Comparison of ENCODE assay signal across 21 cellular contexts in genomic region chrX:17033225-17033624, GRCh38.
DNase-seq lines count a peak whose midpoint lies in the region; ATAC-seq, FAIRE-seq and TF ChIP-seq lines count a peak whose summit lies in the region.
"Had no signal": no experiment of that assay in that cellular context is flagged by ENCODE, and none has a peak within 500 bp of the region (broad histone marks: within the 10 kb centered on the region; RNA-seq: fewer than 3 reads in every experiment).

No MANE protein-coding gene starts in this region.

- H3K79me2 ChIP-seq in HepG2 (ENCODE audit: insufficient read depth, low read length), result no peaks in the 10 kb centered on the region

- no peak overlapping the region for H3K9ac ChIP-seq in HepG2 (ENCODE audit: insufficient read depth, low read depth, low read length)
- H3K9ac ChIP-seq: BLaER1 had no signal

- no peaks in the 10 kb centered on the region for H3K36me3 ChIP-seq in bronchial epithelial cell (ENCODE audit: control insufficient read depth, insufficient read depth, low read length)
- no peaks in the 10 kb centered on the region for H3K36me3 ChIP-seq in uterus
- no peaks in the 10 kb centered on the region for H3K36me3 ChIP-seq in HepG2 (replicated peaks in 1 of 2; ENCODE audit: control insufficient read depth in 1 of 2, insufficient read depth in 2 of 2, low read length in 2 of 2)
- H3K36me3 ChIP-seq: BLaER1 had no signal

- H3K27ac ChIP-seq in uterus (peak overlapping the region; percentile 53 to 70), HepG2 (ENCODE audit: extremely low read length, insufficient read depth, low read length) (no peak overlapping the region)
- H3K27ac ChIP-seq: BLaER1 had no signal

- H3K4me1 ChIP-seq in uterus (no peaks in the 10 kb centered on the region), HepG2 (ENCODE audit: insufficient read depth, low read length) (no peaks in the 10 kb centered on the region)
- H3K4me1 ChIP-seq: BLaER1 had no signal

- TF ChIP-seq POLR2A in uterus (IDR thresholded peaks at IDR 0.05), result no peak
- no peak for TF ChIP-seq POLR2A in HepG2 (IDR thresholded peaks at IDR 0.05; ENCODE audit: insufficient read depth in 1 of 2, low read depth in 2 of 2, low read length in 2 of 2)

- POLR2A ChIA-PET in HepG2 (lab: Yijun Ruan, JAX), result no interaction called here

- no peaks in the 10 kb centered on the region for H3K27me3 ChIP-seq in bronchial epithelial cell (ENCODE audit: control insufficient read depth, insufficient read depth, low read length)
- no peaks in the 10 kb centered on the region for H3K27me3 ChIP-seq in uterus
- no peaks in the 10 kb centered on the region for H3K27me3 ChIP-seq in HepG2 (ENCODE audit: control insufficient read depth in 1 of 2, insufficient read depth in 2 of 2, low read length in 2 of 2)

- FAIRE-seq in bronchial epithelial cell (lab: Jason Lieb, UNC) (peak; percentile 86), HTR-8/SVneo (lab: Jason Lieb, UNC) (no peak), HepG2 (lab: Jason Lieb, UNC) (no peak)
- FAIRE-seq: GM12892 had no signal

- no TSS peak for BruUV-seq in HepG2 (replicated peaks; lab: Mats Ljungman, UMichigan)

- in situ Hi-C loops in HepG2 (cut with HindIII; ENCODE audit: extremely low pct_ligation_motif_present, low pct_unique_long_range_greater_than_20kb), result no loop called here

- H3K9me3 ChIP-seq in uterus (no peaks in the 10 kb centered on the region), HepG2 (ENCODE audit: low read length) (no peaks in the 10 kb centered on the region)
- H3K9me3 ChIP-seq: BLaER1 had no signal

- no peak overlapping the region for H2AFZ ChIP-seq in HepG2 (ENCODE audit: low read length)

- H3K4me3 ChIP-seq in bronchial epithelial cell (ENCODE audit: low read depth, low read length) (no peak overlapping the region), uterus (no peak overlapping the region), HepG2 (replicated peaks in 1 of 3; ENCODE audit: insufficient read depth in 1 of 3, low read depth in 2 of 3, low read length in 3 of 3) (no peak overlapping the region)
- H3K4me3 ChIP-seq: BLaER1 had no signal

- DNase-seq in NCI-H82 (lab: John Stamatoyannopoulos, UW) (peak; percentile 17), NCI-H82 treated with DMSO at 0.1 percent for 48 hours (lab: John Stamatoyannopoulos, UW; ENCODE audit: unreplicated experiment) (no peak), bronchial epithelial cell (ENCODE audit: low read depth) (no peak), myocyte (ENCODE audit: low read depth) (peak; percentile 51), uterus (no peak), HTR-8/SVneo (ENCODE audit: insufficient read length, low spot score) (no peak), HepG2 (ENCODE audit: low spot score) (no peak)
- DNase-seq: 8988T; CD8-positive, alpha-beta memory T cell; GDM1; H7; MM.1S; NCI-H1105; NCI-H1694; NCI-H2107; NCI-H345; NCI-H526; RPMI8226 had no signal

- CTCF ChIA-PET in HepG2 (lab: Yijun Ruan, JAX; ENCODE audit: low intra/inter-chr PET ratio, low total read pairs), result no interaction called here

- TF ChIP-seq CTCF in bronchial epithelial cell (IDR thresholded peaks at IDR 0.05; ENCODE audit: insufficient read depth, low read length, severe bottlenecking) (no peak), uterus (IDR thresholded peaks at IDR 0.05) (no peak), HepG2 (CRISPR knock-in tag; IDR thresholded peaks at IDR 0.05) (no peak)

- no peak for ATAC-seq in HepG2
- no peak for ATAC-seq in GM21619 (IDR thresholded peaks at IDR 0.05; ENCODE audit: unreplicated experiment)

- no peak for TF ChIP-seq EP300 in HepG2 (IDR thresholded peaks at IDR 0.05; ENCODE audit: low read depth in 2 of 2, low read length in 2 of 2)
- TF ChIP-seq EP300 in HepG2 (CRISPR knock-in tag; IDR thresholded peaks at IDR 0.05; ENCODE audit: borderline replicate concordance), result no peak

- H4K20me1 ChIP-seq in HepG2 (ENCODE audit: insufficient read depth, low read length), result no peaks in the 10 kb centered on the region
- H4K20me1 ChIP-seq: BLaER1 had no signal

- intact Hi-C loops in uterus (cut with DNase I; ENCODE audit: low total_unique reads) (no loop called here), HepG2 (cut with micrococcal nuclease; ENCODE audit: unreplicated experiment) (no loop called here)

- no peak overlapping the region for H3K4me2 ChIP-seq in HepG2 (ENCODE audit: low read depth, low read length)
- H3K4me2 ChIP-seq: BLaER1 had no signal

- TF ChIP-seq RAD21 in HepG2 (CRISPR knock-in tag; IDR thresholded peaks at IDR 0.05), result no peak

TF ChIP-seq in HepG2, 621 proteins besides CTCF, POLR2A, EP300 and RAD21:
- TF ChIP-seq POGK (CRISPR knock-in tag; conservative IDR thresholded peaks at IDR 0.05) (no peak), ATM (IDR thresholded peaks at IDR 0.05; ENCODE audit: borderline replicate concordance) (no peak), USF2 (IDR thresholded peaks at IDR 0.05; ENCODE audit: low read depth, low read length) (no peak), USF2 (CRISPR knock-in tag; IDR thresholded peaks at IDR 0.05; ENCODE audit: borderline replicate concordance) (no peak), HDAC6 (IDR thresholded peaks at IDR 0.05; ENCODE audit: low read depth, low read length) (no peak), HNRNPLL (IDR thresholded peaks at IDR 0.05; ENCODE audit: low read depth, low read length, poor library complexity, severe bottlenecking) (no peak), ZBTB4 (CRISPR knock-in tag; IDR thresholded peaks at IDR 0.05; ENCODE audit: borderline replicate concordance) (no peak), ZNF143 (CRISPR knock-in tag; IDR thresholded peaks at IDR 0.05) (no peak)

Comparison
In these comparisons a context has a peak if more than half of its experiments do, and no peak if none do; other contexts are left out.
1. DNase-seq: peak in NCI-H82 (single experiment) and myocyte (single experiment); none in NCI-H82 treated with DMSO at 0.1 percent for 48 hours (single experiment), bronchial epithelial cell (single experiment), uterus (0 of 2), HTR-8/SVneo (single experiment) and HepG2 (single experiment).